Comparison of ENCODE assay signal across 8 cellular contexts in genomic region chr11:119673389-119674336, GRCh38. TPM values are rescaled to one million over a fixed set of nuclear protein-coding genes. Genes with fewer than 3 reads are reported as not detected.
DNase-seq lines count a peak whose midpoint lies in the region; ATAC-seq, FAIRE-seq and TF ChIP-seq lines count a peak whose summit lies in the region.

No MANE protein-coding gene starts in this region.

- no peaks in the 10 kb centered on the region for H3K9me3 Mint-ChIP-seq in activated naive CD8-positive, alpha-beta T cell treated with anti-CD3 and anti-CD28 coated beads, Interleukin-2, amount 50 U/mL, for 24 hours

- peaks cover 5% of the 10 kb centered on the region; the same call in 1 of the 2 replicates for H3K9me3 ChIP-seq in PC-9 (ENCODE audit: insufficient read depth, low read depth)

- no peaks in the 10 kb centered on the region for H3K27me3 ChIP-seq in PC-9 (ENCODE audit: insufficient read depth, low read depth)

- peaks cover 15% of the 10 kb centered on the region for H3K4me1 ChIP-seq in PC-9 (replicated peaks; ENCODE audit: insufficient read depth)

- intact Hi-C loops in PC-9 (cut with micrococcal nuclease; ENCODE audit: unreplicated experiment): no loop called here
- intact Hi-C loops in left cardiac atrium (cut with DNase I): no loop called here

- H3K4me2 ChIP-seq in PC-9: no peak overlapping the region

- DNase-seq in GM18507 (ENCODE audit: extremely low spot score, insufficient read length, low read depth) (peak; percentile 56), KG1 (lab: John Stamatoyannopoulos, UW) (peak; percentile 89), PC-9 (no peak), left cardiac atrium (no peak), occipital lobe (lab: John Stamatoyannopoulos, UW) (no peak)
- peak; percentile 55 for DNase-seq in activated naive CD8-positive, alpha-beta T cell treated with anti-CD3 and anti-CD28 coated beads, Interleukin-2, amount 50 U/mL, for 24 hours
- peak; percentile 16 to 19 for DNase-seq in stimulated activated CD4-positive, alpha-beta T cell treated with anti-CD3 and anti-CD28 coated beads, Interleukin-4, amount 100 ng/mL, for 48 hours (ENCODE audit: low read depth in 2 of 2)

- H2AFZ ChIP-seq in PC-9: no peak overlapping the region

- ATAC-seq in GM21526 (IDR thresholded peaks at IDR 0.05; ENCODE audit: low FRiP score, unreplicated experiment): peak; percentile 84
- peak; percentile 87 for ATAC-seq in activated naive CD8-positive, alpha-beta T cell treated with anti-CD3 and anti-CD28 coated beads, Interleukin-2, amount 50 U/mL, for 24 hours
- ATAC-seq in left cardiac atrium: no peak

- CTCF ChIA-PET in PC-9 (lab: Charles Lee): interaction anchor here (0.7 to 1.2 kb wide), 2 partner anchors 59 to 435 kb away, joined by 3 to 4 read pairs; no protein-coding TSS in a partner anchor

- H3K4me3 Mint-ChIP-seq in activated naive CD8-positive, alpha-beta T cell treated with anti-CD3 and anti-CD28 coated beads, Interleukin-2, amount 50 U/mL, for 24 hours: no peak overlapping the region

- H4K20me1 ChIP-seq in PC-9 (ENCODE audit: insufficient read depth): no peaks in the 10 kb centered on the region

- H3K4me3 ChIP-seq in PC-9: no peak overlapping the region

- peaks cover 20% of the 10 kb centered on the region; the same call in 1 of the 2 replicates for H3K36me3 ChIP-seq in PC-9 (ENCODE audit: low read depth)

- H3K79me2 ChIP-seq in PC-9 (ENCODE audit: low read depth): no peaks in the 10 kb centered on the region

- H3K36me3 Mint-ChIP-seq in activated naive CD8-positive, alpha-beta T cell treated with anti-CD3 and anti-CD28 coated beads, Interleukin-2, amount 50 U/mL, for 24 hours (ENCODE audit: low read depth): no peaks in the 10 kb centered on the region

- BruUV-seq in PC-9 (replicated peaks; lab: Mats Ljungman, UMichigan): no TSS peak

- peaks cover 9% of the 10 kb centered on the region for H3K4me1 Mint-ChIP-seq in activated naive CD8-positive, alpha-beta T cell treated with anti-CD3 and anti-CD28 coated beads, Interleukin-2, amount 50 U/mL, for 24 hours

- POLR2A ChIA-PET in PC-9 (lab: Charles Lee; ENCODE audit: unreplicated experiment): no interaction called here

- no peaks in the 10 kb centered on the region for H3K27me3 Mint-ChIP-seq in activated naive CD8-positive, alpha-beta T cell treated with anti-CD3 and anti-CD28 coated beads, Interleukin-2, amount 50 U/mL, for 24 hours

- no peak for TF ChIP-seq CTCF in PC-9 (conservative IDR thresholded peaks at IDR 0.05)

- H3K27ac ChIP-seq in PC-9: no peak overlapping the region

- peak; percentile 97 for FAIRE-seq in GM18507 (lab: Jason Lieb, UNC)

- H3K9me2 ChIP-seq in PC-9 (ENCODE audit: insufficient read depth): no peaks in the 10 kb centered on the region

- H3K27ac Mint-ChIP-seq in activated naive CD8-positive, alpha-beta T cell treated with anti-CD3 and anti-CD28 coated beads, Interleukin-2, amount 50 U/mL, for 24 hours: peak overlapping the region; percentile 25

- H3F3A ChIP-seq in PC-9 (ENCODE audit: insufficient read depth, low read depth): no peaks in the 10 kb centered on the region

RNA-seq across cellular contexts. Expression of gene NECTIN1, which starts 55.3 kb away (rescaled TPM):
- 17.6 and 21.5 TPM in 2 replicates for total RNA-seq in PC-9 (2021)
- total RNA-seq in left cardiac atrium: 1 to 10 TPM; 6.6 to 8.8 TPM
- 17.5 TPM for total RNA-seq in occipital lobe

Comparison
In these comparisons a context has a peak if more than half of its experiments do, and no peak if none do; other contexts are left out.
1. DNase-seq: peak in GM18507 (single experiment), KG1 (single experiment), activated naive CD8-positive, alpha-beta T cell treated with anti-CD3 and anti-CD28 coated beads, Interleukin-2, amount 50 U/mL, for 24 hours (single experiment) and stimulated activated CD4-positive, alpha-beta T cell treated with anti-CD3 and anti-CD28 coated beads, Interleukin-4, amount 100 ng/mL, for 48 hours (2 of 2); none in PC-9 (0 of 2), left cardiac atrium (single experiment) and occipital lobe (single experiment).
2. ATAC-seq: peak in GM21526 (single experiment) and activated naive CD8-positive, alpha-beta T cell treated with anti-CD3 and anti-CD28 coated beads, Interleukin-2, amount 50 U/mL, for 24 hours (single experiment); none in left cardiac atrium (0 of 2).